Comparison of ENCODE assay signal across 10 cellular contexts in the genomic region with DNA sequence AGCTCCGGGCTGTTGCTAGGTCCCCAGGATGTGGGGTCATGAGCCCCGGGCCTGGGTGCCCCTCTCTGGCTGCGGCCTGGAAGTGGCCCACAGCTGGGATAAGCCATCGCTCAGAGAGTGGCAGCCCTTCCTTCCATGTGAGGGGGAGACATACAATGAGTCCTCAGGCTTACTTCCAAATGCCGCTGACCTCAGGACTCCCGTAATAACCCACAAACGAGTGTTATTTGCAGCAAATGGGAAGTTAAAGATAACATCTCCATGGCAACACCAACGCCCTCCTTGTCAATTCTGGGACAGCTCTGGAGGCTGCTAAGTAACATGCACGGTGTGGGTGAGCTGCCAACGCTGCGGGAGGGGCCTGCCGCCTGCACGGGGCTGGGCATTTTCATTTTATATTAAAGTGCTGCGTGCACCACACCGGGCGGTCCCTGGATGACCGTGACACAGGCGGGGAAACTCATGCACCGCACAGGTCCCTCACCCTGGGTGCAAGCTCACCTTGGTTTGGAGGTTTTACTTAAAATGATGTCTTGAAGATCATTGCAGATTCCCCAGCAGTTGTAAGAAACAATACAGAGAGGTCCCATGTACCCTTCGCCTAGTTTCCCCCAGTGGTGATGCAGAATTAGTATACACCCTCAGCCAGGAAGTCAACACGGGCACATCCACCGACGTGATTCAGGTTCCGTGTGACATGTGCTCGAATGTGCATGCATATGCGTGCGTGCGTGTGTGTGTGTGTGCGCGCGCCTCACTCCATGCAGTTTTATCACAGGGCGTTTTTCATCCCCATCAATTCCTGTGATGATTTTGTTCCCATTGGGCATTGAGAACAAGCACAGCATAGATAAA.
DNase-seq lines count a peak whose midpoint lies in the region; ATAC-seq and TF ChIP-seq lines count a peak whose summit lies in the region.
"Had no signal": no experiment of that assay in that cellular context is flagged by ENCODE, and none has a peak within 500 bp of the region (broad histone marks: within the 10 kb centered on the region; RNA-seq: fewer than 3 reads in every experiment).

No MANE protein-coding gene starts in this region.

- peak; percentile 28 for DNase-seq in GDM1 (lab: John Stamatoyannopoulos, UW)
- peak; percentile 47 for DNase-seq in RPMI7951 (ENCODE audit: low read depth)
- DNase-seq in fibroblast of villous mesenchyme (ENCODE audit: low read depth), result peak; percentile 16
- peak in 7 of 10 donors; percentile 56 to 95 (median 65) for DNase-seq in posterior cingulate gyrus
- DNase-seq in stimulated activated CD4-positive, alpha-beta T cell treated with anti-CD3 and anti-CD28 coated beads, Interleukin-4, amount 100 ng/mL, for 4 hours, result no peak
- DNase-seq in activated CD4-positive, CD25-positive, alpha-beta regulatory T cell (lab: John Stamatoyannopoulos, UW), result no peak
- DNase-seq: activated CD4-positive, alpha-beta T cell treated with anti-CD3 and anti-CD28 coated beads, Interleukin-2, amount 10 ng/mL, durations not matched to agents 24 days and 14 days; activated naive CD8-positive, alpha-beta T cell treated with anti-CD3 and anti-CD28 coated beads, Interleukin-2, amount 10 ng/mL, durations not matched to agents 7 days and 5 days had no signal

- H3K4me3 ChIP-seq in fibroblast of villous mesenchyme (ENCODE audit: low read depth, low read length), result no peak overlapping the region

- ATAC-seq in GM21528 (IDR thresholded peaks at IDR 0.05; ENCODE audit: low FRiP score, unreplicated experiment) (no peak), GM21526 (IDR thresholded peaks at IDR 0.05; ENCODE audit: low FRiP score, unreplicated experiment) (no peak)

- TF ChIP-seq CTCF in fibroblast of villous mesenchyme (IDR thresholded peaks at IDR 0.05; ENCODE audit: insufficient read depth, low read depth, low read length), result no peak

- intact Hi-C loops in posterior cingulate gyrus (cut with DNase I), result no loop called here

Comparison
In these comparisons a context has a peak if more than half of its experiments do, and no peak if none do; other contexts are left out.
1. DNase-seq: peak in GDM1 (single experiment), RPMI7951 (single experiment), fibroblast of villous mesenchyme (single experiment) and posterior cingulate gyrus (7 of 10); none in stimulated activated CD4-positive, alpha-beta T cell treated with anti-CD3 and anti-CD28 coated beads, Interleukin-4, amount 100 ng/mL, for 4 hours (0 of 2) and activated CD4-positive, CD25-positive, alpha-beta regulatory T cell (0 of 4).